ENCODE assay signal across 8 cellular contexts in the genomic region with DNA sequence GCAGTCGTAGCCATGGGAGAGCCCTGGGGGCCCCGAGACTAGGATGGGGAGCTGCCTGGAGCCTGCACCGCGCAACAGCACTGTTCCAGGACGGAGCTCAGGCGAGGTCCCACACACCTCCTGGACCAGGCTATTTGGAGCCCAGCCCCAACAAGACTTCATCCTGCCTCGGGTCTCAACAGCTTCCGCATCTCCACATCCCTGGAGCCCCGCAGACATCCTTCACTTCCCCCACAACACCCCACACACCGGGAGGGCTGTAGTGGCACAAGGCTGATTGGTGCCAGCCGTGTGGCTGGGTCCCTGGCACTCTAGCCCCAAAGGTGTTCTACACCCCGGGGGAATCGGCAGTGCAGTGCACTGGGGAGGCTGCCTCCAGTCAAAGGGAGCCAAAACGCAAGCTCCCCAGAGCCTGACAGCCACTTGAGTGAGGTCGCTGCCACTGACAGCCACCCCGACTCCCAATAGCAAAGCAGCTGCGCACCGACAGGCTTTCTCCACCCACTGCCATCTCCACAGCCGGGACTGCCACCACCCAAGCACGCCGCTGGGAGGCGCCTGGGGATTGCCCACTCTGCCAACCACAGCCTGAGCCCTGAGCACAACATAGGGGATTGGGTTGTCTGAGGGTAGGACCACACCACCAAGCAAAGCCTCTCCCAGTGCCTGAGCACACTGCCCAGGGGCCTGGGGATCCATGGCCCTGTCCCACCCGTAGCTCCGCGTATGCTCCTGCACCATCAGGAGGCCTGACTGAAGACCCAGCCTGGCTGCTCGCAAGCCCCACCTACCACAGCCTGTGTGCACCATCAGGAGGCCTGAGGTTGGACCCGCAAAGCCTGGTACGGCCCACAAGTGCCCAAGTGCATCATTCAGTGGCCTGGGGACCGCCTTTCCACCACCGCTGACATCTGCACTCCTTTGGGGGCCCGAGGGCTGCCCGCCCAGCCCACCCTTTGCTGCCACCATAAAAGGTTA. TPM values are rescaled to one million over a fixed set of nuclear protein-coding genes. Genes with fewer than 3 reads are reported as not detected.
DNase-seq lines count a peak whose midpoint lies in the region; ATAC-seq and TF ChIP-seq lines count a peak whose summit lies in the region.

No MANE protein-coding gene starts in this region.

- no peaks in the 10 kb centered on the region for H3K79me1 ChIP-seq in neuronal stem cell (ENCODE audit: low read depth, low read length)

- H4K91ac ChIP-seq in neuronal stem cell (ENCODE audit: low read depth, low read length, poor library complexity): no peak overlapping the region

- H2BK15ac ChIP-seq in neuronal stem cell (ENCODE audit: low read length): no peak overlapping the region

- H2AFZ ChIP-seq in PC-3 (ENCODE audit: low read length): no peak overlapping the region
- peak overlapping the region; percentile 18 for H2AFZ ChIP-seq in neuronal stem cell (ENCODE audit: low read length)

- POLR2A ChIA-PET in PC-3 (lab: Charles Lee; ENCODE audit: unreplicated experiment): no interaction called here

- H3K79me2 ChIP-seq in PC-3 (ENCODE audit: low read length): no peaks in the 10 kb centered on the region

- peaks cover 17% of the 10 kb centered on the region for H3K27me3 ChIP-seq in PC-3 (ENCODE audit: low read length)
- no peaks in the 10 kb centered on the region for H3K27me3 ChIP-seq in neuronal stem cell (ENCODE audit: control insufficient read depth in 3 of 3, insufficient read depth in 3 of 3, low read depth in 1 of 3, low read length in 3 of 3)
- H3K27me3 ChIP-seq in subcutaneous abdominal adipose tissue (ENCODE audit: control insufficient read depth in 5 of 5, insufficient read depth in 4 of 5, low read length in 5 of 5): peaks cover 0 to 4% (median 0%) of the 10 kb centered on the region in 5 donors

- H3K4me1 ChIP-seq in PC-3 (ENCODE audit: insufficient read depth, low read length): no peaks in the 10 kb centered on the region
- H3K4me1 ChIP-seq in neuronal stem cell (ENCODE audit: control insufficient read depth in 2 of 2, insufficient read depth in 1 of 2, low read depth in 1 of 2, low read length in 2 of 2): peaks cover 0 to 2% of the 10 kb centered on the region in 2 donors
- peaks cover 0 to 9% (median 6%) of the 10 kb centered on the region in 5 donors for H3K4me1 ChIP-seq in subcutaneous abdominal adipose tissue (ENCODE audit: control insufficient read depth in 5 of 5, insufficient read depth in 5 of 5, low read length in 5 of 5)

- BruUV-seq in PC-3 (replicated peaks; lab: Mats Ljungman, UMichigan): no TSS peak

- H4K8ac ChIP-seq in neuronal stem cell (ENCODE audit: low read depth, low read length): no peak overlapping the region

- DNase-seq in AML-193 (lab: John Stamatoyannopoulos, UW): peak; percentile 86 to 91
- DNase-seq in PC-3: peak; percentile 43
- DNase-seq in activated T-cell treated with anti-CD3 and anti-CD28 coated beads, Interleukin-2, amount 50 U/mL, for 48 hours: peak; percentile 97
- DNase-seq in fibroblast of the aortic adventitia (ENCODE audit: low read depth): peak; percentile 46
- peak; percentile 40 for DNase-seq in neuronal stem cell (ENCODE audit: low spot score)

- H3K14ac ChIP-seq in neuronal stem cell (ENCODE audit: low read length): peak overlapping the region; percentile 25

- peak; percentile 87 for ATAC-seq in GM19043 (IDR thresholded peaks at IDR 0.05; ENCODE audit: low read depth, unreplicated experiment)
- ATAC-seq in HG03342 (IDR thresholded peaks at IDR 0.05; ENCODE audit: unreplicated experiment): peak; percentile 84
- ATAC-seq in PC-3: peak; percentile 87

- H3F3A ChIP-seq in PC-3 (ENCODE audit: low read length, unreplicated experiment): no peaks in the 10 kb centered on the region

- H2BK5ac ChIP-seq in neuronal stem cell (ENCODE audit: low read length): no peak overlapping the region

- H2AK5ac ChIP-seq in neuronal stem cell (ENCODE audit: low read depth, low read length): peak overlapping the region; percentile 53

- H3K4me2 ChIP-seq in PC-3 (ENCODE audit: low read length) (peak overlapping the region; percentile 66), neuronal stem cell (ENCODE audit: insufficient read depth, low read length, poor library complexity, severe bottlenecking) (peak overlapping the region; percentile 73)

- TF ChIP-seq CTCF in PC-3 (conservative IDR thresholded peaks at IDR 0.05; ENCODE audit: low read depth, low read length): peak; percentile 63
- peak; percentile 91 for TF ChIP-seq CTCF in fibroblast of the aortic adventitia (IDR thresholded peaks at IDR 0.05; ENCODE audit: insufficient read depth, low read length)

- H3K23ac ChIP-seq in neuronal stem cell (ENCODE audit: low read depth, low read length, poor library complexity): peak overlapping the region; percentile 25

- intact Hi-C loops in PC-3 (cut with micrococcal nuclease): loop anchor here (1.0 kb wide), 1 partner anchor 112 kb away; no protein-coding TSS in a partner anchor

- H3K9me3 ChIP-seq in PC-3 (ENCODE audit: low read length): no peaks in the 10 kb centered on the region
- no peaks in the 10 kb centered on the region for H3K9me3 ChIP-seq in neuronal stem cell (replicated peaks in 1 of 2; ENCODE audit: control insufficient read depth in 2 of 2, insufficient read depth in 1 of 2, low read depth in 1 of 2, low read length in 2 of 2)
- no peaks in the 10 kb centered on the region for H3K9me3 ChIP-seq in subcutaneous abdominal adipose tissue (ENCODE audit: control insufficient read depth in 5 of 5, low read length in 5 of 5)

- no peak overlapping the region for H2BK12ac ChIP-seq in neuronal stem cell (ENCODE audit: low read length)

- H3K36me3 ChIP-seq in PC-3 (ENCODE audit: low read depth, low read length) (no peaks in the 10 kb centered on the region), neuronal stem cell (replicated peaks in 1 of 2; ENCODE audit: control insufficient read depth in 2 of 2, insufficient read depth in 2 of 2, low read length in 2 of 2) (no peaks in the 10 kb centered on the region), subcutaneous abdominal adipose tissue (ENCODE audit: control insufficient read depth in 5 of 5, insufficient read depth in 5 of 5, low read length in 5 of 5) (no peaks in the 10 kb centered on the region)

- H3K9ac ChIP-seq in PC-3 (ENCODE audit: low read length) (no peak overlapping the region), neuronal stem cell (ENCODE audit: low read depth, low read length, poor library complexity) (peak overlapping the region; percentile 36), subcutaneous abdominal adipose tissue (ENCODE audit: low read length in 5 of 5) (peak overlapping the region in 3 of 5 donors; percentile 51 to 56 (median 54))

- H4K20me1 ChIP-seq in PC-3 (ENCODE audit: low read length): no peaks in the 10 kb centered on the region

- no peaks in the 10 kb centered on the region for H3K9me2 ChIP-seq in PC-3 (replicated peaks; ENCODE audit: low read length)

- H3K4me3 ChIP-seq in PC-3 (ENCODE audit: low read length) (no peak overlapping the region), fibroblast of the aortic adventitia (ENCODE audit: low read depth, low read length) (peak overlapping the region; percentile 31), neuronal stem cell (ENCODE audit: low read length in 2 of 2) (peak overlapping the region in 1 of 2 donors; percentile 37), subcutaneous abdominal adipose tissue (ENCODE audit: low read depth in 1 of 5, low read length in 5 of 5) (peak overlapping the region; percentile 27 to 69 (median 59))

- no peak overlapping the region for H3K4ac ChIP-seq in neuronal stem cell (ENCODE audit: low read length)

- no peak overlapping the region for H2BK120ac ChIP-seq in neuronal stem cell (ENCODE audit: low read depth, low read length)

- CTCF ChIA-PET in PC-3 (lab: Charles Lee): no interaction called here

- peak overlapping the region; percentile 51 for H3K18ac ChIP-seq in neuronal stem cell (ENCODE audit: low read length)

- WGBS in neuronal stem cell (ENCODE audit: extremely low coverage in 2 of 2, insufficient read length in 2 of 2, insufficient replicate concordance in 1 of 2), 2 donors: no CpG with 5 or more reads among the region's 32 CpGs

- no peak overlapping the region for H3K27ac ChIP-seq in PC-3 (ENCODE audit: low read length)
- H3K27ac ChIP-seq in neuronal stem cell (replicated peaks; ENCODE audit: low read length): no peak overlapping the region
- no peak overlapping the region for H3K27ac ChIP-seq in subcutaneous abdominal adipose tissue (ENCODE audit: low read depth, low read length)

RNA-seq across cellular contexts. Expression of gene KLRF1, which starts 13.2 kb away (rescaled TPM):
- total RNA-seq in PC-3 (2014; rRNA removed) (not detected in 2 replicates), fibroblast of the aortic adventitia (ENCODE audit: low replicate concordance) (not detected in 2 replicates)
- polyA plus RNA-seq in neuronal stem cell (2013, experiment 1 of 2): not detected
- not detected for polyA plus RNA-seq in neuronal stem cell (2013, experiment 2 of 2)

RNA-seq across cellular contexts. Expression of gene CD69, which starts 53.4 kb away (rescaled TPM):
- total RNA-seq in PC-3 (2014; rRNA removed): 0.75 TPM in 1 of 2 replicates, not detected in the other
- not detected in 2 replicates for total RNA-seq in fibroblast of the aortic adventitia (ENCODE audit: low replicate concordance)
- not detected for polyA plus RNA-seq in neuronal stem cell (2013, experiment 1 of 2)
- polyA plus RNA-seq in neuronal stem cell (2013, experiment 2 of 2): not detected

RNA-seq across cellular contexts. Expression of gene CLEC2B, which starts 55.0 kb away (rescaled TPM):
- total RNA-seq in PC-3 (2014; rRNA removed) (not detected in 2 replicates), fibroblast of the aortic adventitia (ENCODE audit: low replicate concordance) (16.5 and 58.1 TPM in 2 replicates)
- polyA plus RNA-seq in neuronal stem cell (2013, experiment 1 of 2): not detected
- polyA plus RNA-seq in neuronal stem cell (2013, experiment 2 of 2): 0.03 TPM

Comparison
In these comparisons a context has a peak if more than half of its experiments do, and no peak if none do; other contexts are left out.
1. DNase-seq: peak in every context shown above with its lines; median percentile 97 in activated T-cell treated with anti-CD3 and anti-CD28 coated beads, Interleukin-2, amount 50 U/mL, for 48 hours; 88 in AML-193; 46 in fibroblast of the aortic adventitia; 43 in PC-3; 40 in neuronal stem cell.
2. RNA of gene CLEC2B, which starts 55.0 kb away (total RNA-seq): 16.5 to 58.1 TPM in fibroblast of the aortic adventitia; not detected in PC-3; every median in the first group is over 10 times any median in the second.
3. Peak in every context shown above with its lines, with median percentiles within 50 percentile points of each other: ATAC-seq.